Comparison of ENCODE assay signal across 8 cellular contexts in the genomic region with DNA sequence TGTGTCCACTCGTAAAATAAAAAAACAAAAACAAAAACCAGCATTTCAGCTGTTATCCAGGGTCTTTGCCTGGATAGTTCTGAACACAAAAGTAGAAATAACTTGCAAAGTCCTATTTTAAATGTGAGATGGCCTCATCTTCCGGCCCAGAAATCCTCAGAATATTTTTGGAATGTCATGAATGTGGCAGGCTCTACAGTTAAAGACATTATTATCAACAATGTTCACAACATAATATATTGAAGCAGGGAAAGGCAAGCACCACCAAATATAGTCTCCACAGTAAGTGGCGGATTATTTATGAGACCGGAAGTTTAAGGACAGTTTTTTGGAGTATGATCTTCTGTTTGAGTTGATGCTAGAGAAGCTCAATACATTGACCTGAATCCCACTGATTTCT. TPM values are rescaled to one million over a fixed set of nuclear protein-coding genes. Genes with fewer than 3 reads are reported as not detected.
A peak's percentile ranks its signal among the peaks of the same experiment; 100 is the strongest.
DNase-seq lines count a peak whose midpoint lies in the region; ATAC-seq and TF ChIP-seq lines count a peak whose summit lies in the region.

No MANE protein-coding gene starts in this region.

- H3K9me3 ChIP-seq in adrenal gland (replicated peaks in 1 of 3) (no peaks in the 10 kb centered on the region), left lung (no peaks in the 10 kb centered on the region), transverse colon (no peaks in the 10 kb centered on the region)

- no peak for ATAC-seq in left lung
- no peak for ATAC-seq in HG03520 (IDR thresholded peaks at IDR 0.05; ENCODE audit: unreplicated experiment)

- H3K4me3 Mint-ChIP-seq in activated naive CD4-positive, alpha-beta T cell treated with anti-CD3 and anti-CD28 coated beads, Interleukin-2, amount 10 ng/mL, durations not matched to agents 7 days and 5 days: peak overlapping the region; percentile 37

- no peak overlapping the region for H3K27ac Mint-ChIP-seq in activated naive CD4-positive, alpha-beta T cell treated with anti-CD3 and anti-CD28 coated beads, Interleukin-2, amount 10 ng/mL, durations not matched to agents 7 days and 5 days

- H3K4me1 ChIP-seq in adrenal gland (replicated peaks in 1 of 2) (peaks cover 5% of the 10 kb centered on the region in 2 donors), left lung (peaks cover 4 to 29% of the 10 kb centered on the region in 2 donors), transverse colon (peaks cover 5 to 30% (median 25%) of the 10 kb centered on the region in 4 donors)

- H3K36me3 ChIP-seq in adrenal gland (replicated peaks in 1 of 2) (no peaks in the 10 kb centered on the region), left lung (no peaks in the 10 kb centered on the region), transverse colon (no peaks in the 10 kb centered on the region)

- DNase-seq in activated naive CD4-positive, alpha-beta T cell treated with anti-CD3 and anti-CD28 coated beads, Interleukin-2, amount 10 ng/mL, durations not matched to agents 7 days and 5 days: no peak
- DNase-seq in activated naive CD4-positive, alpha-beta T cell (lab: John Stamatoyannopoulos, UW): no peak
- DNase-seq in adrenal gland (no peak), left lung (no peak), transverse colon (no peak), NCI-H2171 treated with DMSO at 0.1 percent for 48 hours (lab: John Stamatoyannopoulos, UW) (no peak), ACHN (no peak)

- TF ChIP-seq CTCF in adrenal gland (IDR thresholded peaks at IDR 0.05) (no peak), left lung (IDR thresholded peaks at IDR 0.05) (no peak), transverse colon (IDR thresholded peaks at IDR 0.05) (no peak)

- peak overlapping the region in 1 of 4 donors; percentile 70 for H3K4me3 ChIP-seq in adrenal gland
- H3K4me3 ChIP-seq in left lung: peak overlapping the region in 1 of 2 donors; percentile 87
- no peak overlapping the region for H3K4me3 ChIP-seq in transverse colon

- intact Hi-C loops in adrenal gland (cut with DNase I) (no loop called here), left lung (cut with DNase I) (no loop called here), transverse colon (cut with DNase I; ENCODE audit: low total_unique reads) (loop anchor here (5.0 kb wide), 1 partner anchor 38 kb away; no protein-coding TSS in a partner anchor)

- peaks cover 15% of the 10 kb centered on the region for H3K4me1 Mint-ChIP-seq in activated naive CD4-positive, alpha-beta T cell treated with anti-CD3 and anti-CD28 coated beads, Interleukin-2, amount 10 ng/mL, durations not matched to agents 7 days and 5 days

- H3K36me3 Mint-ChIP-seq in activated naive CD4-positive, alpha-beta T cell treated with anti-CD3 and anti-CD28 coated beads, Interleukin-2, amount 10 ng/mL, durations not matched to agents 7 days and 5 days: no peaks in the 10 kb centered on the region

- CTCF ChIA-PET in activated naive CD4-positive, alpha-beta T cell treated with anti-CD3 and anti-CD28 coated beads, Interleukin-2, amount 10 ng/mL, durations not matched to agents 7 days and 5 days (lab: Charles Lee): no interaction called here

- no peaks in the 10 kb centered on the region for H3K9me3 Mint-ChIP-seq in activated naive CD4-positive, alpha-beta T cell treated with anti-CD3 and anti-CD28 coated beads, Interleukin-2, amount 10 ng/mL, durations not matched to agents 7 days and 5 days

- 53 to 75% (median 67%) methylated on average over 4 of the region's 4 CpGs for WGBS in adrenal gland, 4 donors
- 69 to 90% methylated on average over 4 of the region's 4 CpGs for WGBS in transverse colon (ENCODE audit: low coverage in 1 of 2), 2 donors

- H3K27me3 ChIP-seq in adrenal gland (no peaks in the 10 kb centered on the region), left lung (peaks cover 0 to 38% of the 10 kb centered on the region in 2 donors), transverse colon (no peaks in the 10 kb centered on the region)

- no peak for TF ChIP-seq POLR2A in adrenal gland (IDR thresholded peaks at IDR 0.05)
- no peak for TF ChIP-seq POLR2A in transverse colon (IDR thresholded peaks at IDR 0.05)

- peaks cover 61% of the 10 kb centered on the region for H3K27me3 Mint-ChIP-seq in activated naive CD4-positive, alpha-beta T cell treated with anti-CD3 and anti-CD28 coated beads, Interleukin-2, amount 10 ng/mL, durations not matched to agents 7 days and 5 days

- TF ChIP-seq EP300 in transverse colon (IDR thresholded peaks at IDR 0.05; ENCODE audit: low read depth): no peak

- in situ Hi-C loops in transverse colon (cut with MboI; ENCODE audit: low pct_ligation_motif_present in 1 of 4, low pct_unique_long_range_greater_than_20kb in 1 of 4, low sequenced_read_pairs in 3 of 4): no loop called here
- in situ Hi-C loops in ACHN (cut with HindIII; ENCODE audit: low pct_ligation_motif_present, low pct_unique_long_range_greater_than_20kb, low sequenced_read_pairs): no loop called here

- H3K27ac ChIP-seq in adrenal gland (peak overlapping the region in 3 of 5 donors; percentile 62 to 89 (median 82)), left lung (peak overlapping the region; percentile 74 to 82), transverse colon (peak overlapping the region; percentile 81 to 90 (median 86))

RNA-seq across cellular contexts. Expression of a gene that starts 1.2 kb away (rescaled TPM):
- total RNA-seq in adrenal gland (10 to 100 TPM; 18.3 to 59.4 (median 41.4) TPM), left lung (100 to 1,000 TPM in 1 of 2 donors, 10 to 100 TPM in 1; 36.2 to 116 TPM), transverse colon (10 to 100 TPM; 10.8 to 26.7 (median 18.2) TPM)
- polyA plus RNA-seq in adrenal gland: 10 to 100 TPM; 15.2 to 22.8 (median 17.7) TPM
